ENCODE assay signal across 13 cellular contexts in genomic region chr2:127014630-127015029, GRCh38.
DNase-seq lines count a peak whose midpoint lies in the region; ATAC-seq and TF ChIP-seq lines count a peak whose summit lies in the region.
"Had no signal": no experiment of that assay in that cellular context is flagged by ENCODE, and none has a peak within 500 bp of the region (broad histone marks: within the 10 kb centered on the region; RNA-seq: fewer than 3 reads in every experiment).

No MANE protein-coding gene starts in this region.

- no peak overlapping the region for H3K23ac ChIP-seq in IMR-90 (ENCODE audit: low read depth, low read length)

- H3K79me1 ChIP-seq in IMR-90 (ENCODE audit: low read depth in 1 of 2, low read length in 2 of 2): no peaks in the 10 kb centered on the region

- no peak overlapping the region for H3K4me3 ChIP-seq in IMR-90 (ENCODE audit: insufficient read depth, low read depth, low read length)
- H3K4me3 ChIP-seq in WERI-Rb-1 (ENCODE audit: low read depth, low read length): no peak overlapping the region
- no peak overlapping the region for H3K4me3 ChIP-seq in fibroblast of villous mesenchyme (ENCODE audit: low read depth, low read length)
- H3K4me3 ChIP-seq: BLaER1, sigmoid colon had no signal

- no peak overlapping the region for H3K9ac ChIP-seq in IMR-90 (ENCODE audit: low read depth, low read length)
- H3K9ac ChIP-seq: BLaER1 had no signal

- no peak overlapping the region for H3K18ac ChIP-seq in IMR-90 (ENCODE audit: low read depth, low read length)

- peaks cover 17% of the 10 kb centered on the region for H3K4me1 ChIP-seq in IMR-90 (ENCODE audit: control insufficient read depth, insufficient read depth, low read length)

- peak; percentile 96 for ATAC-seq in IMR-90 (ENCODE audit: low read depth)
- no peak for ATAC-seq in left lobe of liver
- ATAC-seq in HG02870 (IDR thresholded peaks at IDR 0.05; ENCODE audit: unreplicated experiment): no peak

- H2AK9ac ChIP-seq in IMR-90 (replicated peaks; ENCODE audit: low read depth, low read length, poor library complexity): no peak overlapping the region

- BruUV-seq in IMR-90 (replicated peaks; lab: Mats Ljungman, UMichigan): no TSS peak

- peak overlapping the region; percentile 72; the same call in 1 of the 2 replicates for H2AK5ac ChIP-seq in IMR-90 (ENCODE audit: low read depth, low read length)

- TF ChIP-seq CTCF in IMR-90 (conservative IDR thresholded peaks at IDR 0.05; ENCODE audit: low read depth, low read length) (no peak), WERI-Rb-1 (IDR thresholded peaks at IDR 0.05; ENCODE audit: low read depth, low read length) (no peak), fibroblast of villous mesenchyme (IDR thresholded peaks at IDR 0.05; ENCODE audit: insufficient read depth, low read depth, low read length) (no peak)

- TF ChIP-seq RAD21 in IMR-90 (IDR thresholded peaks at IDR 0.05; ENCODE audit: low read length): no peak

- no peaks in the 10 kb centered on the region for H4K20me1 ChIP-seq in IMR-90 (ENCODE audit: insufficient read depth, low read length)
- H4K20me1 ChIP-seq: BLaER1 had no signal

- no peak overlapping the region for H2BK15ac ChIP-seq in IMR-90 (ENCODE audit: low read depth, low read length)

- WGBS in IMR-90 (ENCODE audit: extremely low coverage in 2 of 2, insufficient read length in 1 of 2), 2 experiments: no CpG with 5 or more reads among the region's 4 CpGs

- peak overlapping the region in 1 of 2 experiments; percentile 38; a peak in 1 of 4 replicates for H4K8ac ChIP-seq in IMR-90 (ENCODE audit: low read depth in 2 of 2, low read length in 2 of 2)

- H2BK120ac ChIP-seq in IMR-90 (ENCODE audit: low read depth, low read length): peak overlapping the region; percentile 91

- no peak overlapping the region for H3K56ac ChIP-seq in IMR-90 (ENCODE audit: extremely low read depth, insufficient read depth, low read length)

- peak overlapping the region; percentile 82; the same call in 1 of the 2 replicates for H3K4ac ChIP-seq in IMR-90 (ENCODE audit: low read depth, low read length)

- peak overlapping the region; percentile 93; the same call in 1 of the 2 replicates for H2BK20ac ChIP-seq in IMR-90 (ENCODE audit: low read depth, low read length)

- peak overlapping the region; percentile 44 for H2BK5ac ChIP-seq in IMR-90 (ENCODE audit: low read depth, low read length, poor library complexity, severe bottlenecking)

- H3K27me3 ChIP-seq in IMR-90 (ENCODE audit: control insufficient read depth, insufficient read depth, low read length) (peaks cover 7% of the 10 kb centered on the region), WERI-Rb-1 (ENCODE audit: insufficient read depth, low read depth, severe bottlenecking) (no peaks in the 10 kb centered on the region)
- H3K27me3 ChIP-seq: BLaER1, sigmoid colon had no signal

- H3K4me3 Mint-ChIP-seq in activated T-helper 2 cell treated with anti-CD3 and anti-CD28 coated beads, Interferon-gamma antibody, Interleukin-2, Interleukin-4, amounts not matched to agents 10 μg/mL and 5 μg/mL and 100 μg/mL, durations not matched to agents 14 hours and 24 hours and 36 hours (ENCODE audit: low read depth): no peak overlapping the region
- H3K4me3 Mint-ChIP-seq: activated T-cell treated with anti-CD3 and anti-CD28 coated beads, Interleukin-2, amount 50 U/mL, for 24 hours had no signal

- H3K27ac ChIP-seq in IMR-90 (ENCODE audit: insufficient read depth, low read length) (no peak overlapping the region; the same call in 1 of the 2 replicates), WERI-Rb-1 (peak overlapping the region; percentile 31; the same call in 1 of the 2 replicates)
- H3K27ac ChIP-seq: BLaER1, sigmoid colon had no signal

- H3K4me2 ChIP-seq in IMR-90 (ENCODE audit: low read depth, low read length): no peak overlapping the region
- H3K4me2 ChIP-seq: BLaER1 had no signal

- no peak overlapping the region for H4K91ac ChIP-seq in IMR-90 (ENCODE audit: insufficient read depth, low read depth, low read length)

- no peak overlapping the region for H4K5ac ChIP-seq in IMR-90 (ENCODE audit: low read depth, low read length)

- dilution Hi-C loops in IMR-90 (cut with HindIII; ENCODE audit: low sequenced_read_pairs, unreplicated experiment): no loop called here

- DNase-seq in AG08395 (ENCODE audit: low spot score): peak; percentile 84
- DNase-seq in IMR-90: peak; percentile 99
- DNase-seq in WERI-Rb-1: no peak
- peak; percentile 92 for DNase-seq in fibroblast of villous mesenchyme (ENCODE audit: low read depth)
- no peak for DNase-seq in activated T-helper 2 cell treated with anti-CD3 and anti-CD28 coated beads, Interferon-gamma antibody, Interleukin-2, Interleukin-4, amounts not matched to agents 10 μg/mL and 5 μg/mL and 100 μg/mL, durations not matched to agents 14 hours and 24 hours and 36 hours (ENCODE audit: low spot score)
- no peak for DNase-seq in left lobe of liver (ENCODE audit: low spot score)
- no peak for DNase-seq in NCI-H1092 treated with DMSO at 0.1 percent for 48 hours (lab: John Stamatoyannopoulos, UW)
- DNase-seq: activated T-cell treated with anti-CD3 and anti-CD28 coated beads, Interleukin-2, amount 50 U/mL, for 24 hours; H7; NCI-H1092; sigmoid colon had no signal

- H3K9me1 ChIP-seq in IMR-90 (ENCODE audit: insufficient read depth, low read length): peaks cover 14% of the 10 kb centered on the region

- H3K9me3 ChIP-seq in IMR-90 (ENCODE audit: control insufficient read depth, insufficient read depth, low read length) (no peaks in the 10 kb centered on the region), WERI-Rb-1 (ENCODE audit: severe bottlenecking) (no peaks in the 10 kb centered on the region)
- H3K9me3 ChIP-seq: BLaER1, sigmoid colon had no signal

- H3K9me3 Mint-ChIP-seq in activated T-helper 2 cell treated with anti-CD3 and anti-CD28 coated beads, Interferon-gamma antibody, Interleukin-2, Interleukin-4, amounts not matched to agents 10 μg/mL and 5 μg/mL and 100 μg/mL, durations not matched to agents 14 hours and 24 hours and 36 hours: no peaks in the 10 kb centered on the region

- peaks cover 22% of the 10 kb centered on the region for H3K27me3 Mint-ChIP-seq in activated T-helper 2 cell treated with anti-CD3 and anti-CD28 coated beads, Interferon-gamma antibody, Interleukin-2, Interleukin-4, amounts not matched to agents 10 μg/mL and 5 μg/mL and 100 μg/mL, durations not matched to agents 14 hours and 24 hours and 36 hours (ENCODE audit: low read depth)

- CTCF ChIA-PET in IMR-90 (lab: Yijun Ruan, JAX): no interaction called here

- in situ Hi-C loops in IMR-90 (cut with MboI; ENCODE audit: low sequenced_read_pairs): no loop called here

- H3K27ac Mint-ChIP-seq in activated T-helper 2 cell treated with anti-CD3 and anti-CD28 coated beads, Interferon-gamma antibody, Interleukin-2, Interleukin-4, amounts not matched to agents 10 μg/mL and 5 μg/mL and 100 μg/mL, durations not matched to agents 14 hours and 24 hours and 36 hours: no peak overlapping the region
- H3K27ac Mint-ChIP-seq: activated T-cell treated with anti-CD3 and anti-CD28 coated beads, Interleukin-2, amount 50 U/mL, for 24 hours had no signal

- intact Hi-C loops in IMR-90 (cut with micrococcal nuclease): no loop called here
- intact Hi-C loops in activated T-helper 2 cell treated with anti-CD3 and anti-CD28 coated beads, Interferon-gamma antibody, Interleukin-2, Interleukin-4, amounts not matched to agents 10 μg/mL and 5 μg/mL and 100 μg/mL, durations not matched to agents 14 hours and 24 hours and 36 hours (cut with micrococcal nuclease): no loop called here

- H3K14ac ChIP-seq in IMR-90 (replicated peaks; ENCODE audit: low read depth, low read length): no peak overlapping the region; the same call in none of the 2 replicates

- POLR2A ChIA-PET in IMR-90 (lab: Charles Lee; ENCODE audit: unreplicated experiment): no interaction called here

- no peak overlapping the region for H2AFZ ChIP-seq in IMR-90 (replicated peaks; ENCODE audit: low read length, poor library complexity)

- no peaks in the 10 kb centered on the region for H3K4me1 Mint-ChIP-seq in activated T-helper 2 cell treated with anti-CD3 and anti-CD28 coated beads, Interferon-gamma antibody, Interleukin-2, Interleukin-4, amounts not matched to agents 10 μg/mL and 5 μg/mL and 100 μg/mL, durations not matched to agents 14 hours and 24 hours and 36 hours (ENCODE audit: low read depth)

- H3K36me3 Mint-ChIP-seq in activated T-helper 2 cell treated with anti-CD3 and anti-CD28 coated beads, Interferon-gamma antibody, Interleukin-2, Interleukin-4, amounts not matched to agents 10 μg/mL and 5 μg/mL and 100 μg/mL, durations not matched to agents 14 hours and 24 hours and 36 hours (ENCODE audit: low read depth): no peaks in the 10 kb centered on the region

- no peak for TF ChIP-seq POLR2A in IMR-90 (IDR thresholded peaks at IDR 0.05; ENCODE audit: low read depth, low read length)

- no peaks in the 10 kb centered on the region for H3K36me3 ChIP-seq in IMR-90 (ENCODE audit: control insufficient read depth, insufficient read depth, low read length)
- no peaks in the 10 kb centered on the region for H3K36me3 ChIP-seq in WERI-Rb-1
- H3K36me3 ChIP-seq: BLaER1, sigmoid colon had no signal

TF ChIP-seq in IMR-90, 13 proteins besides CTCF, POLR2A, EP300 and RAD21 (continues in another document):
- TF ChIP-seq CEBPB (IDR thresholded peaks at IDR 0.05; ENCODE audit: low read depth, low read length) (peak; percentile 99), FOS (IDR thresholded peaks at IDR 0.05; ENCODE audit: low read depth, low read length) (peak; percentile 96), CHD1 (IDR thresholded peaks at IDR 0.05; ENCODE audit: low read depth, low read length) (no peak), MAZ (IDR thresholded peaks at IDR 0.05; ENCODE audit: borderline replicate concordance, low read depth, low read length) (no peak), RFX5 (IDR thresholded peaks at IDR 0.05; ENCODE audit: low read depth, low read length) (no peak), ELK1 (IDR thresholded peaks at IDR 0.05; ENCODE audit: borderline replicate concordance, low read depth, low read length) (no peak), MAFK (IDR thresholded peaks at IDR 0.05; ENCODE audit: low read depth, low read length) (peak; percentile 85), MXI1 (IDR thresholded peaks at IDR 0.05; ENCODE audit: borderline replicate concordance, low read depth, low read length) (0 out of 2 replicates have a peak, but pooled peaks have one; percentile 28)

Comparison
In these comparisons a context has a peak if more than half of its experiments do, and no peak if none do; other contexts are left out.
1. DNase-seq: peak in AG08395 (single experiment), IMR-90 (single experiment) and fibroblast of villous mesenchyme (single experiment); none in WERI-Rb-1 (single experiment), activated T-helper 2 cell treated with anti-CD3 and anti-CD28 coated beads, Interferon-gamma antibody, Interleukin-2, Interleukin-4, amounts not matched to agents 10 μg/mL and 5 μg/mL and 100 μg/mL, durations not matched to agents 14 hours and 24 hours and 36 hours (single experiment), left lobe of liver (single experiment) and NCI-H1092 treated with DMSO at 0.1 percent for 48 hours (single experiment).